Comparison of ENCODE assay signal across 17 cellular contexts in the genomic region with DNA sequence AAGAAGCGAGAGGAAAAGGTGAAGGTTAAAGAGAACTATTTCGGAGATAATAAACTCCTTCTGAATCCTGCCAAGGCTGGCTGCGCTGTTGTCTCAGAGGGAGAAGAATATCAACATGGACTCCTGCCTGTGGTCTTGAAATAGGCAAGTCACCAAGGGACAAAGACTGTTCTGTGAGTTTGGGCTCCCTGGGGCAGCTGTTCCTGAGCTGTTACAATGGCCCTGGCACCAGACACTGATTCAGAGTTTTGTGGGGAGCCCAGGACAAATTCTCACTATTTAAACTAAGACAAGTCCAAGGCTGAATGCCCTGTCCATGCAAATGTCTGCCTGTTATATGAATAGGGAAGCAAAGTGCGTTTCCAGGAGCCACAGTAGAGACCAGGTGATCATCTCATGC.
DNase-seq lines count a peak whose midpoint lies in the region; ATAC-seq and TF ChIP-seq lines count a peak whose summit lies in the region.
"Had no signal": no experiment of that assay in that cellular context is flagged by ENCODE, and none has a peak within 500 bp of the region (broad histone marks: within the 10 kb centered on the region; RNA-seq: fewer than 3 reads in every experiment).

No MANE protein-coding gene starts in this region.

- POLR2A ChIA-PET in HEK293T (lab: Yijun Ruan, JAX), result no interaction called here

- TF ChIP-seq CTCF in brain (conservative IDR thresholded peaks at IDR 0.05), result no peak
- no peak for TF ChIP-seq CTCF in progenitor cell of endocrine pancreas (IDR thresholded peaks at IDR 0.05; ENCODE audit: unreplicated experiment)

- H3K27me3 Mint-ChIP-seq in brain, result no peaks in the 10 kb centered on the region
- peaks cover 17% of the 10 kb centered on the region for H3K27me3 Mint-ChIP-seq in progenitor cell of endocrine pancreas
- no peaks in the 10 kb centered on the region for H3K27me3 Mint-ChIP-seq in activated CD4-positive, alpha-beta T cell treated with anti-CD3 and anti-CD28 coated beads, Interleukin-2, amount 10 ng/mL, durations not matched to agents 24 days and 14 days
- no peaks in the 10 kb centered on the region for H3K27me3 Mint-ChIP-seq in activated T-helper 2 cell treated with anti-CD3 and anti-CD28 coated beads, Interferon-gamma antibody, Interleukin-2, Interleukin-4, amounts not matched to agents 10 μg/mL and 5 μg/mL and 100 μg/mL, durations not matched to agents 14 hours and 24 hours and 36 hours (ENCODE audit: low read depth)
- H3K27me3 Mint-ChIP-seq: CD4-positive, alpha-beta memory T cell had no signal

- no peak for ATAC-seq in HG03354 (IDR thresholded peaks at IDR 0.05; ENCODE audit: poor library complexity, severe bottlenecking, unreplicated experiment)
- ATAC-seq: PC-3 had no signal

- peak; percentile 25 for DNase-seq in midbrain (lab: John Stamatoyannopoulos, UW)
- no peak for DNase-seq in progenitor cell of endocrine pancreas (ENCODE audit: low spot score, unreplicated experiment)
- no peak for DNase-seq in activated CD4-positive, alpha-beta T cell treated with anti-CD3 and anti-CD28 coated beads, Interleukin-2, amount 10 ng/mL, durations not matched to agents 24 days and 14 days
- no peak for DNase-seq in HEK293T (ENCODE audit: extremely low spot score)
- DNase-seq in activated T-helper 2 cell treated with anti-CD3 and anti-CD28 coated beads, Interferon-gamma antibody, Interleukin-2, Interleukin-4, amounts not matched to agents 10 μg/mL and 5 μg/mL and 100 μg/mL, durations not matched to agents 14 hours and 24 hours and 36 hours (ENCODE audit: low spot score), result no peak
- DNase-seq: BE2C; CD4-positive, alpha-beta memory T cell; DMS79; GM23248; KBM-7; NCI-H1048; NCI-H1694 treated with DMSO at 0.1 percent for 48 hours; NCI-H446; NCI-H748 treated with DMSO at 0.1 percent for 48 hours; PC-3 had no signal

- H3K27ac Mint-ChIP-seq in brain, result peak overlapping the region; percentile 67 to 93 (median 89)
- peak overlapping the region; percentile 16 for H3K27ac Mint-ChIP-seq in progenitor cell of endocrine pancreas
- no peak overlapping the region for H3K27ac Mint-ChIP-seq in activated CD4-positive, alpha-beta T cell treated with anti-CD3 and anti-CD28 coated beads, Interleukin-2, amount 10 ng/mL, durations not matched to agents 24 days and 14 days
- H3K27ac Mint-ChIP-seq in activated T-helper 2 cell treated with anti-CD3 and anti-CD28 coated beads, Interferon-gamma antibody, Interleukin-2, Interleukin-4, amounts not matched to agents 10 μg/mL and 5 μg/mL and 100 μg/mL, durations not matched to agents 14 hours and 24 hours and 36 hours, result no peak overlapping the region
- H3K27ac Mint-ChIP-seq: CD4-positive, alpha-beta memory T cell had no signal

- H3K36me3 Mint-ChIP-seq in brain, result peaks cover 70% of the 10 kb centered on the region
- peaks cover 45% of the 10 kb centered on the region for H3K36me3 Mint-ChIP-seq in progenitor cell of endocrine pancreas (ENCODE audit: insufficient read depth)
- no peaks in the 10 kb centered on the region for H3K36me3 Mint-ChIP-seq in activated CD4-positive, alpha-beta T cell treated with anti-CD3 and anti-CD28 coated beads, Interleukin-2, amount 10 ng/mL, durations not matched to agents 24 days and 14 days (ENCODE audit: low read depth)
- H3K36me3 Mint-ChIP-seq in activated T-helper 2 cell treated with anti-CD3 and anti-CD28 coated beads, Interferon-gamma antibody, Interleukin-2, Interleukin-4, amounts not matched to agents 10 μg/mL and 5 μg/mL and 100 μg/mL, durations not matched to agents 14 hours and 24 hours and 36 hours (ENCODE audit: low read depth), result no peaks in the 10 kb centered on the region

- CTCF ChIA-PET in HEK293T (lab: Yijun Ruan, JAX), result no interaction called here

- intact Hi-C loops in activated CD4-positive, alpha-beta T cell treated with anti-CD3 and anti-CD28 coated beads, Interleukin-2, amount 10 ng/mL, durations not matched to agents 24 days and 14 days (cut with micrococcal nuclease), result no loop called here
- intact Hi-C loops in activated T-helper 2 cell treated with anti-CD3 and anti-CD28 coated beads, Interferon-gamma antibody, Interleukin-2, Interleukin-4, amounts not matched to agents 10 μg/mL and 5 μg/mL and 100 μg/mL, durations not matched to agents 14 hours and 24 hours and 36 hours (cut with micrococcal nuclease), result no loop called here

- H3K9me3 Mint-ChIP-seq in brain, result no peaks in the 10 kb centered on the region
- H3K9me3 Mint-ChIP-seq in progenitor cell of endocrine pancreas (ENCODE audit: low read depth), result no peaks in the 10 kb centered on the region
- H3K9me3 Mint-ChIP-seq in activated CD4-positive, alpha-beta T cell treated with anti-CD3 and anti-CD28 coated beads, Interleukin-2, amount 10 ng/mL, durations not matched to agents 24 days and 14 days, result no peaks in the 10 kb centered on the region
- H3K9me3 Mint-ChIP-seq in activated T-helper 2 cell treated with anti-CD3 and anti-CD28 coated beads, Interferon-gamma antibody, Interleukin-2, Interleukin-4, amounts not matched to agents 10 μg/mL and 5 μg/mL and 100 μg/mL, durations not matched to agents 14 hours and 24 hours and 36 hours, result no peaks in the 10 kb centered on the region

- H3K4me3 Mint-ChIP-seq in brain, result peak overlapping the region in 1 of 5 experiments; percentile 49
- H3K4me3 Mint-ChIP-seq in progenitor cell of endocrine pancreas (ENCODE audit: low read depth), result no peak overlapping the region
- no peak overlapping the region for H3K4me3 Mint-ChIP-seq in activated CD4-positive, alpha-beta T cell treated with anti-CD3 and anti-CD28 coated beads, Interleukin-2, amount 10 ng/mL, durations not matched to agents 24 days and 14 days
- H3K4me3 Mint-ChIP-seq in activated T-helper 2 cell treated with anti-CD3 and anti-CD28 coated beads, Interferon-gamma antibody, Interleukin-2, Interleukin-4, amounts not matched to agents 10 μg/mL and 5 μg/mL and 100 μg/mL, durations not matched to agents 14 hours and 24 hours and 36 hours (ENCODE audit: low read depth), result no peak overlapping the region

- peaks cover 51% of the 10 kb centered on the region for H3K4me1 Mint-ChIP-seq in brain
- H3K4me1 Mint-ChIP-seq in progenitor cell of endocrine pancreas (ENCODE audit: low read depth), result peaks cover 37% of the 10 kb centered on the region
- H3K4me1 Mint-ChIP-seq in activated CD4-positive, alpha-beta T cell treated with anti-CD3 and anti-CD28 coated beads, Interleukin-2, amount 10 ng/mL, durations not matched to agents 24 days and 14 days, result no peaks in the 10 kb centered on the region
- no peaks in the 10 kb centered on the region for H3K4me1 Mint-ChIP-seq in activated T-helper 2 cell treated with anti-CD3 and anti-CD28 coated beads, Interferon-gamma antibody, Interleukin-2, Interleukin-4, amounts not matched to agents 10 μg/mL and 5 μg/mL and 100 μg/mL, durations not matched to agents 14 hours and 24 hours and 36 hours (ENCODE audit: low read depth)
- H3K4me1 Mint-ChIP-seq: CD4-positive, alpha-beta memory T cell had no signal

TF ChIP-seq in HEK293T, 16 proteins besides CTCF, POLR2A, EP300 and RAD21:
- TF ChIP-seq TARDBP (IDR thresholded peaks at IDR 0.05), result no peak
- no peak for TF ChIP-seq SUZ12 (IDR thresholded peaks at IDR 0.05)
- TF ChIP-seq L3MBTL2 (conservative IDR thresholded peaks at IDR 0.05), result no peak
- TF ChIP-seq CTBP1 (IDR thresholded peaks at IDR 0.05; ENCODE audit: borderline replicate concordance), result no peak
- TF ChIP-seq LEF1 (IDR thresholded peaks at IDR 0.05; ENCODE audit: borderline replicate concordance), result no peak
- TF ChIP-seq FOXA1 (IDR thresholded peaks at IDR 0.05), result no peak

Comparison
In these comparisons a context has a peak if more than half of its experiments do, and no peak if none do; other contexts are left out.
1. H3K27ac Mint-ChIP-seq: peak in brain (5 of 5) and progenitor cell of endocrine pancreas (single experiment); none in activated CD4-positive, alpha-beta T cell treated with anti-CD3 and anti-CD28 coated beads, Interleukin-2, amount 10 ng/mL, durations not matched to agents 24 days and 14 days (single experiment) and activated T-helper 2 cell treated with anti-CD3 and anti-CD28 coated beads, Interferon-gamma antibody, Interleukin-2, Interleukin-4, amounts not matched to agents 10 μg/mL and 5 μg/mL and 100 μg/mL, durations not matched to agents 14 hours and 24 hours and 36 hours (single experiment).